Comparison of ENCODE assay signal across 1 cellular context in genomic region chr2:39513641-39514094, GRCh38.
TF ChIP-seq lines count a peak whose summit lies in the region.

No MANE protein-coding gene starts in this region.

TF ChIP-seq in HepG2, 621 proteins besides CTCF, POLR2A, EP300 and RAD21 (continued from another document and continues in another):
- no peak for TF ChIP-seq DBP (CRISPR knock-in tag; IDR thresholded peaks at IDR 0.05; ENCODE audit: not compliant biosample characterization)
- TF ChIP-seq KDM6A (CRISPR knock-in tag; IDR thresholded peaks at IDR 0.05; ENCODE audit: low read depth) = no peak
- no peak for TF ChIP-seq DDIT3 (CRISPR knock-in tag; IDR thresholded peaks at IDR 0.05)
- no peak for TF ChIP-seq ZNF773 (CRISPR knock-in tag; IDR thresholded peaks at IDR 0.05; ENCODE audit: borderline replicate concordance)
- TF ChIP-seq ZNF33B (CRISPR knock-in tag; IDR thresholded peaks at IDR 0.05) = no peak
- no peak for TF ChIP-seq ZNF572 (CRISPR knock-in tag; IDR thresholded peaks at IDR 0.05)
- TF ChIP-seq EHMT2 (IDR thresholded peaks at IDR 0.05; ENCODE audit: borderline replicate concordance, low read depth, low read length) = no peak
- no peak for TF ChIP-seq ZNF891 (CRISPR knock-in tag; IDR thresholded peaks at IDR 0.05)
- no peak for TF ChIP-seq ZNF292 (CRISPR knock-in tag; IDR thresholded peaks at IDR 0.05; ENCODE audit: borderline replicate concordance, low read depth)
- no peak for TF ChIP-seq ZNF367 (CRISPR knock-in tag; IDR thresholded peaks at IDR 0.05; ENCODE audit: borderline replicate concordance)
- no peak for TF ChIP-seq KMT2B (CRISPR knock-in tag; IDR thresholded peaks at IDR 0.05)
- TF ChIP-seq CENPX (CRISPR knock-in tag; IDR thresholded peaks at IDR 0.05) = no peak
- no peak for TF ChIP-seq ZMAT5 (CRISPR knock-in tag; IDR thresholded peaks at IDR 0.05; ENCODE audit: borderline replicate concordance, low read depth)
- no peak for TF ChIP-seq ZNF225 (CRISPR knock-in tag; IDR thresholded peaks at IDR 0.05)
- TF ChIP-seq MYNN (CRISPR knock-in tag; IDR thresholded peaks at IDR 0.05; ENCODE audit: low read depth) = no peak
- TF ChIP-seq TCF12 (IDR thresholded peaks at IDR 0.05) = no peak
- TF ChIP-seq TCF12 (CRISPR knock-in tag; IDR thresholded peaks at IDR 0.05) = no peak
- TF ChIP-seq ASH2L (IDR thresholded peaks at IDR 0.05; ENCODE audit: insufficient read length, low read depth, low read length) = no peak
- TF ChIP-seq THAP11 (CRISPR knock-in tag; IDR thresholded peaks at IDR 0.05) = no peak
- TF ChIP-seq PATZ1 (CRISPR knock-in tag; IDR thresholded peaks at IDR 0.05) = no peak; the same call in 1 of the 2 replicates
- no peak for TF ChIP-seq ZNF430 (CRISPR knock-in tag; IDR thresholded peaks at IDR 0.05)
- peak; percentile 31; the same call in 1 of the 2 replicates for TF ChIP-seq GATAD1 (CRISPR knock-in tag; IDR thresholded peaks at IDR 0.05)
- no peak for TF ChIP-seq ZNF562 (CRISPR knock-in tag; IDR thresholded peaks at IDR 0.05; ENCODE audit: borderline replicate concordance)
- TF ChIP-seq SIN3A (IDR thresholded peaks at IDR 0.05; ENCODE audit: borderline replicate concordance, low read depth, low read length) = no peak
- no peak for TF ChIP-seq CREB1 (IDR thresholded peaks at IDR 0.05)
- no peak for TF ChIP-seq CREB1 (CRISPR knock-in tag; IDR thresholded peaks at IDR 0.05)
- TF ChIP-seq ZNF512 (CRISPR knock-in tag; IDR thresholded peaks at IDR 0.05) = no peak
- TF ChIP-seq KDM5B (CRISPR knock-in tag; IDR thresholded peaks at IDR 0.05; ENCODE audit: borderline replicate concordance) = no peak
- TF ChIP-seq ZNF251 (CRISPR knock-in tag; IDR thresholded peaks at IDR 0.05) = no peak
- TF ChIP-seq SPEN (CRISPR knock-in tag; IDR thresholded peaks at IDR 0.05; ENCODE audit: low read depth) = no peak
- peak; percentile 82 for TF ChIP-seq STAG1 (CRISPR knock-in tag; IDR thresholded peaks at IDR 0.05)
- no peak for TF ChIP-seq MXD3 (CRISPR knock-in tag; IDR thresholded peaks at IDR 0.05)
- TF ChIP-seq ATF7-NPFF (CRISPR knock-in tag; IDR thresholded peaks at IDR 0.05; ENCODE audit: low read depth) = no peak
- TF ChIP-seq NR3C1 (CRISPR knock-in tag; IDR thresholded peaks at IDR 0.05) = no peak
- TF ChIP-seq HNF1B (CRISPR knock-in tag; IDR thresholded peaks at IDR 0.05) = no peak
- TF ChIP-seq GPBP1L1 (CRISPR knock-in tag; IDR thresholded peaks at IDR 0.05) = no peak
- TF ChIP-seq SRSF9 (IDR thresholded peaks at IDR 0.05; ENCODE audit: borderline replicate concordance, insufficient read depth, low read depth, low read length, poor library complexity, severe bottlenecking) = no peak
- TF ChIP-seq ZFP91 (CRISPR knock-in tag; IDR thresholded peaks at IDR 0.05; ENCODE audit: borderline replicate concordance) = no peak; the same call in 1 of the 2 replicates
- TF ChIP-seq HNRNPUL1 (IDR thresholded peaks at IDR 0.05; ENCODE audit: low read depth, low read length) = no peak
- no peak for TF ChIP-seq CREM (IDR thresholded peaks at IDR 0.05)
- TF ChIP-seq CREM (CRISPR knock-in tag; IDR thresholded peaks at IDR 0.05) = no peak
- no peak for TF ChIP-seq PRDM15 (CRISPR knock-in tag; IDR thresholded peaks at IDR 0.05)
- TF ChIP-seq IKZF5 (CRISPR knock-in tag; IDR thresholded peaks at IDR 0.05) = no peak
- TF ChIP-seq ZBTB10 (CRISPR knock-in tag; IDR thresholded peaks at IDR 0.05; ENCODE audit: borderline replicate concordance) = no peak
- TF ChIP-seq DRAP1 (CRISPR knock-in tag; IDR thresholded peaks at IDR 0.05) = peak; percentile 41; the same call in 1 of the 2 replicates
- TF ChIP-seq THYN1 (CRISPR knock-in tag; IDR thresholded peaks at IDR 0.05; ENCODE audit: borderline replicate concordance, low read depth) = no peak
- TF ChIP-seq HNF4G (IDR thresholded peaks at IDR 0.05; ENCODE audit: borderline replicate concordance, low read depth, low read length) = no peak
- TF ChIP-seq HNF4G (CRISPR knock-in tag; IDR thresholded peaks at IDR 0.05; ENCODE audit: borderline replicate concordance, low read depth) = no peak
- TF ChIP-seq KLF6 (CRISPR knock-in tag; IDR thresholded peaks at IDR 0.05) = no peak
